27 cellular contexts compared by ENCODE assay signal in the genomic region with DNA sequence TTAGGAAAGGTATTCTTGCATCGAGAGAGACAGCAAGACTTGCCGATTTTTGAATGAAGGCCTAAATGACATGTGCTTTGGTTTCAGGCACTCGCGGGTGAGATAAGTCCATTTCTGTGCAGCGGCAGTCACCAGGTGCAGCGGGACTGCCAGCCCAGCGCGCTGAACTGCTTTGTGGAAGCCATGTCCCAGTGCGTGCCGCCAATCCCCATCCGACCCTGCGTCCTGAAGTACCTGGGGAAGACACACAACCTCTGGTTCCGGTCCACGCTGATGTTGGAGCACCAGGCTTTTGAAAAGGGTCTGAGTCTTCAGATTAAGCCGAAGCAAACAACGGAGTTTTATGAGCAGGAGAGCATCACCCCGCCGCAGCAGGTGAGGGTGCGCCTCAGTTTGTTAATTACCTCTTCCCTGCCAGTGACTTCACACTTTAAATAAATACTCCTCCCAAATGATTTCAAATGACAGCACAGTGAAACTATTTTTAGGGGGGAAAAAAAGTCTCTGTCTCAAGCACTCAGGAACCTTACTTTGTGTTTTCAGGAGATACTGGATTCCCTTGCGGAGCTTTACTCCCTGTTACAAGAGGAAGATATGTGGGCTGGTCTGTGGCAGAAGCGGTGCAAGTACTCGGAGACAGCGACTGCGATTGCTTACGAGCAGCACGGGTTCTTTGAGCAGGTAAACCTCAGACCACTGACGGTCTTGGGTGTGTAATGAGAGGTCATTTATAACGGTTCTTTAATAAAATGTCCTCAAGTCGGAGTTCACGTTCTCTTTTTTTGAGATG.
"Had no signal": no experiment of that assay in that cellular context is flagged by ENCODE, and none has a peak within 500 bp of the region (broad histone marks: within the 10 kb centered on the region; RNA-seq: fewer than 3 reads in every experiment).

No MANE protein-coding gene starts in this region.

- ATAC-seq: naive thymus-derived CD4-positive, alpha-beta T cell; psoas muscle; right lobe of liver; stimulated activated naive CD8-positive, alpha-beta T cell treated with anti-CD3 and anti-CD28 coated beads, Interleukin-15, amount 100 ng/mL, for 72 hours had no signal

- H3K4me1 ChIP-seq: esophagus squamous epithelium, psoas muscle, right lobe of liver, suprapubic skin, thyroid gland had no signal

- H3K27ac ChIP-seq: coronary artery, esophagus squamous epithelium, ovary, psoas muscle, right lobe of liver, suprapubic skin, thyroid gland had no signal

- H3K9me3 ChIP-seq: esophagus squamous epithelium, ovary, psoas muscle, right lobe of liver, suprapubic skin, thyroid gland had no signal

- H3K27me3 Mint-ChIP-seq: naive thymus-derived CD4-positive, alpha-beta T cell; stimulated activated naive CD8-positive, alpha-beta T cell treated with anti-CD3 and anti-CD28 coated beads, Interleukin-15, amount 100 ng/mL, for 72 hours; type B pancreatic cell had no signal

- H3K27me3 ChIP-seq: esophagus squamous epithelium, ovary, right lobe of liver, suprapubic skin, thyroid gland had no signal

- H3K4me3 Mint-ChIP-seq: immature natural killer cell; naive thymus-derived CD4-positive, alpha-beta T cell; nephron; stimulated activated naive CD8-positive, alpha-beta T cell treated with anti-CD3 and anti-CD28 coated beads, Interleukin-15, amount 100 ng/mL, for 72 hours; type B pancreatic cell had no signal

- H3K4me1 Mint-ChIP-seq: immature natural killer cell; nephron; stimulated activated naive CD8-positive, alpha-beta T cell treated with anti-CD3 and anti-CD28 coated beads, Interleukin-15, amount 100 ng/mL, for 72 hours had no signal

- H3K27ac Mint-ChIP-seq: immature natural killer cell, nephron, type B pancreatic cell had no signal

- H3K9me3 Mint-ChIP-seq: immature natural killer cell; naive thymus-derived CD4-positive, alpha-beta T cell; nephron; stimulated activated naive CD8-positive, alpha-beta T cell treated with anti-CD3 and anti-CD28 coated beads, Interleukin-15, amount 100 ng/mL, for 72 hours; type B pancreatic cell had no signal

- H3K4me3 ChIP-seq: coronary artery, esophagus squamous epithelium, lung, ovary, psoas muscle, right lobe of liver, suprapubic skin, thyroid gland had no signal

- DNase-seq: dermis blood vessel endothelial cell; effector memory CD4-positive, alpha-beta T cell; erythroblast; esophagus squamous epithelium; foreskin melanocyte; hypothalamus; immature natural killer cell; mesenchymal stem cell; midbrain; naive thymus-derived CD4-positive, alpha-beta T cell; ovary; psoas muscle; retina; right lobe of liver; small intestine; stimulated activated CD4-positive, alpha-beta T cell treated with anti-CD3 and anti-CD28 coated beads, Interleukin-12 subunit alpha, Interleukin-12 subunit beta, amount 100 ng/mL, for 4 hours; stimulated activated CD4-positive, alpha-beta T cell treated with anti-CD3 and anti-CD28 coated beads, Interleukin-1b, Interleukin-23, amount 100 ng/mL, for 48 hours; stimulated activated CD4-positive, alpha-beta T cell treated with anti-CD3 and anti-CD28 coated beads, Interleukin-4, amount 100 ng/mL, for 1 hour; stimulated activated CD8-positive, alpha-beta memory T cell treated with anti-CD3 and anti-CD28 coated beads, Interleukin-4, amount 100 ng/mL, for 48 hours; stimulated activated naive CD4-positive, alpha-beta T cell; stimulated activated naive CD8-positive, alpha-beta T cell treated with anti-CD3 and anti-CD28 coated beads, Interleukin-15, amount 100 ng/mL, for 72 hours; thyroid gland had no signal

- H3K36me3 ChIP-seq: ovary had no signal
